In genomic region chr5:180830253-180831138, GRCh38 we compare ENCODE assay signal across 8 cellular contexts. TPM values are rescaled to one million over a fixed set of nuclear protein-coding genes. Genes with fewer than 3 reads are reported as not detected.
DNase-seq lines count a peak whose midpoint lies in the region; ATAC-seq, FAIRE-seq and TF ChIP-seq lines count a peak whose summit lies in the region.

No MANE protein-coding gene starts in this region.

- peak overlapping the region; percentile 87 for H3K4me3 ChIP-seq in LNCaP clone FGC (ENCODE audit: low read depth, low read length)

- FAIRE-seq in RCC 7860 (lab: Jason Lieb, UNC), result no peak

- H3K9me3 Mint-ChIP-seq in central memory CD8-positive, alpha-beta T cell, result no peaks in the 10 kb centered on the region

- peak overlapping the region; percentile 53 for H3K9ac ChIP-seq in ES-I3 (ENCODE audit: low read depth, low read length)

- peak overlapping the region; percentile 98 for H3K27ac Mint-ChIP-seq in central memory CD8-positive, alpha-beta T cell (ENCODE audit: low read depth)

- no peaks in the 10 kb centered on the region for H3K4me1 ChIP-seq in ES-I3 (ENCODE audit: insufficient read depth, low read length)

- peak; percentile 26 for DNase-seq in LNCaP clone FGC (ENCODE audit: low read depth)
- DNase-seq in activated CD4-positive, CD25-positive, alpha-beta regulatory T cell treated with anti-CD3 and anti-CD28 coated beads, Interleukin-2, amount 50 U/mL, for 16 hours (ENCODE audit: low read depth, low spot score), result peak; percentile 48
- peak; percentile 51 to 63 for DNase-seq in central memory CD8-positive, alpha-beta T cell (ENCODE audit: low spot score in 2 of 2)
- DNase-seq in left colon, result peak; percentile 76 to 85
- DNase-seq in stimulated activated CD4-positive, alpha-beta T cell treated with anti-CD3 and anti-CD28 coated beads, Interleukin-4, amount 100 ng/mL, for 24 hours, result peak; percentile 72
- no peak for DNase-seq in RCC 7860 (ENCODE audit: low spot score)

- intact Hi-C loops in left colon (cut with DNase I, micrococcal nuclease), result no loop called here

- H3K36me3 ChIP-seq in ES-I3 (ENCODE audit: insufficient read depth, low read length), result no peaks in the 10 kb centered on the region

- H3K36me3 Mint-ChIP-seq in central memory CD8-positive, alpha-beta T cell (ENCODE audit: insufficient read depth), result peaks cover 23% of the 10 kb centered on the region

- peaks cover 44% of the 10 kb centered on the region for H3K4me1 Mint-ChIP-seq in central memory CD8-positive, alpha-beta T cell

- peak overlapping the region; percentile 99 for H3K4me3 Mint-ChIP-seq in central memory CD8-positive, alpha-beta T cell

- ATAC-seq in GM21717 (IDR thresholded peaks at IDR 0.05; ENCODE audit: unreplicated experiment), result peak; percentile 53
- peak; percentile 74 for ATAC-seq in central memory CD8-positive, alpha-beta T cell (replicated peaks; ENCODE audit: extremely low read depth, poor library complexity, severe bottlenecking)
- peak; percentile 75 for ATAC-seq in left colon

- H3K9me3 ChIP-seq in ES-I3 (ENCODE audit: control insufficient read depth, insufficient read depth, low read length), result peaks cover 6% of the 10 kb centered on the region

- no peak for TF ChIP-seq CTCF in LNCaP clone FGC (IDR thresholded peaks at IDR 0.05; ENCODE audit: control insufficient read depth, extremely low read depth, insufficient read depth)

- H3K27me3 Mint-ChIP-seq in central memory CD8-positive, alpha-beta T cell, result no peaks in the 10 kb centered on the region

RNA-seq across cellular contexts. Expression of gene MGAT1, which starts 27.9 kb away (rescaled TPM):
- total RNA-seq in left colon, result 100 to 1,000 TPM in 1 of 2 donors, 10 to 100 TPM in 1; 85.6 to 101 TPM

RNA-seq across cellular contexts. Expression of gene ZFP62, which starts 30.6 kb away (rescaled TPM):
- 10 to 100 TPM; 32.0 to 35.8 TPM for total RNA-seq in left colon
